ENCODE assay signal across 12 cellular contexts in the genomic region with DNA sequence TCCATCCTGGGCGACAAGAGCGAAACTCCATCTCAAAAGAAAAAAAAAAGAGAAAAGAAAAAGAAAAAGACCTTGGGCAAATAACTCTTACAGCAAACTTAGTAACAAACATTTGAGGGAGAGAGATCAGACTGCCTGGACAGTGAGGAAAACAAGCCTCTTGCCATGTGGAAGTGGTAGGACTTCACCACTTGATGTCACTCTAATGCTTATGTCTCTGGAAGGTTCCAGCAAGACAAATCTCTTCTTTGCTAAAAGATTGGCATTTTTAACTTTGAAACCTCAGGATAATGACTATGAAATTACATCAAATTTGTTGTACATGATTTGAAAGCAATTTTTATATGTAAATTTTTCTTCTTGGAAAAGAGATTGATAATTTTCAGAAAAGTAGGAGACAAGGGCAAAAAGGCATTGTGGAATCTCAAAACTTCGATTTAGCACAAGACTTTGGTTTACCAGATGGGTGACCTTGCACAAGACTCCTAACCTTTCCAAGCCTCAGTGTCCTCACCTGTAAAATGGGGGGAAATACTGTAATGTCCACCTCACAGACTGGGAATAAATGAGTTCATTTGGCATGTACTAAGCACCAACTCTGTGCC. TPM values are rescaled to one million over a fixed set of nuclear protein-coding genes. Genes with fewer than 3 reads are reported as not detected.
DNase-seq lines count a peak whose midpoint lies in the region; ATAC-seq and TF ChIP-seq lines count a peak whose summit lies in the region.
"Had no signal": no experiment of that assay in that cellular context is flagged by ENCODE, and none has a peak within 500 bp of the region (broad histone marks: within the 10 kb centered on the region; RNA-seq: fewer than 3 reads in every experiment).

No MANE protein-coding gene starts in this region.

- H3K27me3 Mint-ChIP-seq in CD4-positive, alpha-beta T cell, result peaks cover 4% of the 10 kb centered on the region
- H3K27me3 Mint-ChIP-seq: activated CD8-positive, alpha-beta memory T cell treated with anti-CD3 and anti-CD28 coated beads, Interleukin-2, amount 10 ng/mL, durations not matched to agents 7 days and 5 days had no signal

- no peak overlapping the region for H3K4me3 Mint-ChIP-seq in CD4-positive, alpha-beta T cell
- H3K4me3 Mint-ChIP-seq: activated CD8-positive, alpha-beta memory T cell treated with anti-CD3 and anti-CD28 coated beads, Interleukin-2, amount 10 ng/mL, durations not matched to agents 7 days and 5 days had no signal

- ATAC-seq in HG03342 (IDR thresholded peaks at IDR 0.05; ENCODE audit: unreplicated experiment), result no peak
- ATAC-seq in GM19035 (IDR thresholded peaks at IDR 0.05; ENCODE audit: unreplicated experiment), result no peak
- ATAC-seq in HG03432 (IDR thresholded peaks at IDR 0.05; ENCODE audit: unreplicated experiment), result no peak
- ATAC-seq in CD4-positive, alpha-beta T cell (ENCODE audit: poor library complexity), result no peak
- ATAC-seq: activated CD8-positive, alpha-beta memory T cell treated with anti-CD3 and anti-CD28 coated beads, Interleukin-2, amount 10 ng/mL, durations not matched to agents 7 days and 5 days had no signal

- peak; percentile 4 for DNase-seq in DMS53 treated with DMSO at 0.1 percent for 48 hours (lab: John Stamatoyannopoulos, UW; ENCODE audit: unreplicated experiment)
- DNase-seq in HuH-7 (ENCODE audit: low spot score), result peak; percentile 69
- peak; percentile 39 for DNase-seq in astrocyte of the hippocampus (ENCODE audit: low read depth, low spot score)
- no peak for DNase-seq in CD4-positive, alpha-beta T cell
- DNase-seq: activated CD8-positive, alpha-beta memory T cell treated with anti-CD3 and anti-CD28 coated beads, Interleukin-2, amount 10 ng/mL, durations not matched to agents 7 days and 5 days; MM.1S had no signal

- H3K9me3 ChIP-seq in liver (ENCODE audit: control insufficient read depth in 4 of 4, low read length in 3 of 4), result no peaks in the 10 kb centered on the region
- H3K9me3 ChIP-seq in CD4-positive, alpha-beta T cell (ENCODE audit: control insufficient read depth, low read length), result no peaks in the 10 kb centered on the region

- no peaks in the 10 kb centered on the region for H3K36me3 ChIP-seq in liver (ENCODE audit: control insufficient read depth in 4 of 4, insufficient read depth in 3 of 4, low read depth in 1 of 4, low read length in 3 of 4)

- intact Hi-C loops in CD4-positive, alpha-beta T cell (cut with DNase I, micrococcal nuclease), result no loop called here

- POLR2A ChIA-PET in CD4-positive, alpha-beta T cell (lab: Charles Lee), result no interaction called here

- no peak overlapping the region for H3K9ac ChIP-seq in liver (ENCODE audit: low read depth in 1 of 2, low read length in 2 of 2)

- peak; percentile 86 to 89 for TF ChIP-seq RAD21 in liver (IDR thresholded peaks at IDR 0.05)

- no peak overlapping the region for H3K27ac ChIP-seq in liver (ENCODE audit: low read depth in 1 of 2, low read length in 2 of 2)
- H3K27ac ChIP-seq in CD4-positive, alpha-beta T cell (ENCODE audit: low read depth, low read length), result no peak overlapping the region

- peaks cover 0 to 5% (median 0%) of the 10 kb centered on the region in 4 donors for H3K4me1 ChIP-seq in liver (ENCODE audit: control insufficient read depth in 4 of 4, insufficient read depth in 4 of 4, low read length in 3 of 4)

- H3K4me1 Mint-ChIP-seq in CD4-positive, alpha-beta T cell (ENCODE audit: low read depth), result no peaks in the 10 kb centered on the region
- H3K4me1 Mint-ChIP-seq: activated CD8-positive, alpha-beta memory T cell treated with anti-CD3 and anti-CD28 coated beads, Interleukin-2, amount 10 ng/mL, durations not matched to agents 7 days and 5 days had no signal

- H3K27me3 ChIP-seq in liver (ENCODE audit: control insufficient read depth in 4 of 4, insufficient read depth in 4 of 4, low read length in 3 of 4), result no peaks in the 10 kb centered on the region
- no peaks in the 10 kb centered on the region for H3K27me3 ChIP-seq in CD4-positive, alpha-beta T cell (ENCODE audit: control insufficient read depth, insufficient read depth, low read length)

- WGBS in liver, result 88% methylated on average over 3 of the region's 3 CpGs

- no peak overlapping the region for H3K4me3 ChIP-seq in liver (ENCODE audit: low read depth in 1 of 3, low read length in 3 of 3)

- no peaks in the 10 kb centered on the region for H3K9me3 Mint-ChIP-seq in CD4-positive, alpha-beta T cell

- H3K36me3 Mint-ChIP-seq in CD4-positive, alpha-beta T cell (ENCODE audit: low read depth), result no peaks in the 10 kb centered on the region
- H3K36me3 Mint-ChIP-seq: activated CD8-positive, alpha-beta memory T cell treated with anti-CD3 and anti-CD28 coated beads, Interleukin-2, amount 10 ng/mL, durations not matched to agents 7 days and 5 days had no signal

- TF ChIP-seq CTCF in liver (IDR thresholded peaks at IDR 0.05; ENCODE audit: low read depth, low read length, missing input control), result peak; percentile 57
- TF ChIP-seq CTCF in CD4-positive, alpha-beta T cell (IDR thresholded peaks at IDR 0.05), result no peak

- H3K27ac Mint-ChIP-seq in CD4-positive, alpha-beta T cell, result no peak overlapping the region
- H3K27ac Mint-ChIP-seq: activated CD8-positive, alpha-beta memory T cell treated with anti-CD3 and anti-CD28 coated beads, Interleukin-2, amount 10 ng/mL, durations not matched to agents 7 days and 5 days had no signal

- CTCF ChIA-PET in CD4-positive, alpha-beta T cell (lab: Charles Lee), result no interaction called here

TF ChIP-seq in liver, 16 proteins besides CTCF, POLR2A, EP300 and RAD21:
- no peak for TF ChIP-seq GABPA (IDR thresholded peaks at IDR 0.05 in 1 of 2, conservative IDR thresholded peaks at IDR 0.05 in 1 of 2)
- TF ChIP-seq RXRA (IDR thresholded peaks at IDR 0.05), result no peak
- no peak for TF ChIP-seq TAF1 (conservative IDR thresholded peaks at IDR 0.05)
- no peak for TF ChIP-seq FOXA2 (IDR thresholded peaks at IDR 0.05)
- TF ChIP-seq JUND (IDR thresholded peaks at IDR 0.05), result no peak
- TF ChIP-seq SP1 (IDR thresholded peaks at IDR 0.05), result no peak
- TF ChIP-seq, protein P1, sequence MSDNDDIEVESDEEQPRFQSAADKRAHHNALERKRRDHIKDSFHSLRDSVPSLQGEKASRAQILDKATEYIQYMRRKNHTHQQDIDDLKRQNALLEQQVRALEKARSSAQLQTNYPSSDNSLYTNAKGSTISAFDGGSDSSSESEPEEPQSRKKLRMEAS (IDR thresholded peaks at IDR 0.05), result no peak
- TF ChIP-seq, protein P2, sequence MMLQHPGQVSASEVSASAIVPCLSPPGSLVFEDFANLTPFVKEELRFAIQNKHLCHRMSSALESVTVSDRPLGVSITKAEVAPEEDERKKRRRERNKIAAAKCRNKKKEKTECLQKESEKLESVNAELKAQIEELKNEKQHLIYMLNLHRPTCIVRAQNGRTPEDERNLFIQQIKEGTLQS (IDR thresholded peaks at IDR 0.05), result no peak
- TF ChIP-seq HNF4A (conservative IDR thresholded peaks at IDR 0.05), result no peak
- TF ChIP-seq HNF4G (IDR thresholded peaks at IDR 0.05), result no peak
- TF ChIP-seq FOXA1 (IDR thresholded peaks at IDR 0.05), result no peak
- TF ChIP-seq NR2F2 (IDR thresholded peaks at IDR 0.05), result no peak
- no peak for TF ChIP-seq EGR1 (IDR thresholded peaks at IDR 0.05; ENCODE audit: low read depth in 2 of 2)
TF ChIP-seq in liver: peak in this region for 0.

RNA-seq across cellular contexts. Expression of a gene that starts 5.4 kb away (rescaled TPM):
- under 1 TPM in 1 of 2 donors, not detected in 1; 0.09 TPM for total RNA-seq in liver
- polyA plus RNA-seq in liver, result not detected
- total RNA-seq in CD4-positive, alpha-beta T cell, result under 1 TPM; 0.08 to 0.25 TPM
- total RNA-seq: activated CD8-positive, alpha-beta memory T cell treated with anti-CD3 and anti-CD28 coated beads, Interleukin-2, amount 10 ng/mL, durations not matched to agents 7 days and 5 days; glomerular endothelial cell had no signal

RNA-seq across cellular contexts. Expression of a gene that starts 11.7 kb away (rescaled TPM):
- total RNA-seq in liver, result not detected
- polyA plus RNA-seq in liver, result under 1 TPM in 1 of 2 donors, not detected in 1; 0.10 TPM
- not detected for total RNA-seq in CD4-positive, alpha-beta T cell
- total RNA-seq: activated CD8-positive, alpha-beta memory T cell treated with anti-CD3 and anti-CD28 coated beads, Interleukin-2, amount 10 ng/mL, durations not matched to agents 7 days and 5 days; glomerular endothelial cell; ureter had no signal

Comparison
In these comparisons a context has a peak if more than half of its experiments do, and no peak if none do; other contexts are left out.
1. DNase-seq: peak in DMS53 treated with DMSO at 0.1 percent for 48 hours (single experiment), HuH-7 (single experiment) and astrocyte of the hippocampus (single experiment); none in CD4-positive, alpha-beta T cell (0 of 10).